1 cellular context compared by ENCODE assay signal in genomic region chr4:151015458-151016344, GRCh38.
TF ChIP-seq lines count a peak whose summit lies in the region.

No MANE protein-coding gene starts in this region.

TF ChIP-seq in HepG2, 621 proteins besides CTCF, POLR2A, EP300 and RAD21 (continued from another document and continues in another):
- TF ChIP-seq FOSL1 (CRISPR knock-in tag; IDR thresholded peaks at IDR 0.05; ENCODE audit: borderline replicate concordance), result no peak
- TF ChIP-seq AGO2 (optimal IDR thresholded peaks at IDR 0.05; ENCODE audit: low read depth, low read length), result peak; percentile 82
- TF ChIP-seq TAF1 (CRISPR knock-in tag; IDR thresholded peaks at IDR 0.05), result peak; percentile 92
- no peak for TF ChIP-seq CHD2 (IDR thresholded peaks at IDR 0.05; ENCODE audit: low read depth, low read length)
- peak; percentile 23; the same call in 1 of the 2 replicates for TF ChIP-seq RARA (CRISPR knock-in tag; IDR thresholded peaks at IDR 0.05)
- TF ChIP-seq HMGA1 (CRISPR knock-in tag; conservative IDR thresholded peaks at IDR 0.05), result no peak
- peak; percentile 59 for TF ChIP-seq ZNF790 (CRISPR knock-in tag; IDR thresholded peaks at IDR 0.05; ENCODE audit: borderline replicate concordance)
- TF ChIP-seq POLR2AphosphoS2 (IDR thresholded peaks at IDR 0.05; ENCODE audit: low read depth, low read length), result no peak
- 0 out of 2 replicates have a peak, but pooled peaks have one; percentile 16 for TF ChIP-seq ZNF572 (CRISPR knock-in tag; IDR thresholded peaks at IDR 0.05)
- no peak; the same call in 1 of the 2 replicates for TF ChIP-seq ZNF292 (CRISPR knock-in tag; IDR thresholded peaks at IDR 0.05; ENCODE audit: borderline replicate concordance, low read depth)
- no peak; the same call in 1 of the 2 replicates for TF ChIP-seq ARHGAP35 (CRISPR knock-in tag; IDR thresholded peaks at IDR 0.05; ENCODE audit: borderline replicate concordance)
- peak; percentile 61 for TF ChIP-seq SRSF1 (optimal IDR thresholded peaks at IDR 0.05; ENCODE audit: low read depth, low read length)
- no peak for TF ChIP-seq MLXIP (CRISPR knock-in tag; IDR thresholded peaks at IDR 0.05; ENCODE audit: borderline replicate concordance)
- TF ChIP-seq HOMEZ (CRISPR knock-in tag; IDR thresholded peaks at IDR 0.05; ENCODE audit: low read depth), result no peak
- no peak for TF ChIP-seq ZNF3 (CRISPR knock-in tag; IDR thresholded peaks at IDR 0.05)
- no peak for TF ChIP-seq ZNF850 (CRISPR knock-in tag; conservative IDR thresholded peaks at IDR 0.05)
- TF ChIP-seq SMAD1 (CRISPR knock-in tag; IDR thresholded peaks at IDR 0.05; ENCODE audit: borderline replicate concordance, low read depth), result peak; percentile 83; the same call in 1 of the 2 replicates
- no peak for TF ChIP-seq JUND (CRISPR knock-in tag; IDR thresholded peaks at IDR 0.05)
- no peak for TF ChIP-seq FOXP1 (IDR thresholded peaks at IDR 0.05)
- TF ChIP-seq FOXP1 (CRISPR knock-in tag; IDR thresholded peaks at IDR 0.05), result no peak
- peak; percentile 36 for TF ChIP-seq EED (CRISPR knock-in tag; IDR thresholded peaks at IDR 0.05)
- TF ChIP-seq SMYD3 (CRISPR knock-in tag; IDR thresholded peaks at IDR 0.05), result peak; percentile 94
- no peak for TF ChIP-seq ZNF597 (CRISPR knock-in tag; IDR thresholded peaks at IDR 0.05)
- TF ChIP-seq ZHX2 (IDR thresholded peaks at IDR 0.05; ENCODE audit: low read depth), result peak; percentile 14; the same call in 1 of the 2 replicates
- no peak for TF ChIP-seq ZHX2 (CRISPR knock-in tag; IDR thresholded peaks at IDR 0.05; ENCODE audit: borderline replicate concordance)
- TF ChIP-seq FOSL2 (CRISPR knock-in tag; IDR thresholded peaks at IDR 0.05), result no peak
- TF ChIP-seq ZUFSP (CRISPR knock-in tag; IDR thresholded peaks at IDR 0.05; ENCODE audit: borderline replicate concordance), result no peak
- TF ChIP-seq ELF4 (CRISPR knock-in tag; IDR thresholded peaks at IDR 0.05; ENCODE audit: borderline replicate concordance), result 0 out of 2 replicates have a peak, but pooled peaks have one; percentile 61
- TF ChIP-seq ZNF136 (CRISPR knock-in tag; IDR thresholded peaks at IDR 0.05; ENCODE audit: low read depth), result no peak
- no peak for TF ChIP-seq ZNF639 (CRISPR knock-in tag; conservative IDR thresholded peaks at IDR 0.05)
- TF ChIP-seq ELF1 (CRISPR knock-in tag; IDR thresholded peaks at IDR 0.05), result peak; percentile 41; the same call in 1 of the 2 replicates
- TF ChIP-seq GATA4 (IDR thresholded peaks at IDR 0.05; ENCODE audit: borderline replicate concordance, low read depth), result peak; percentile 17; the same call in 1 of the 2 replicates
- TF ChIP-seq MAFG (CRISPR knock-in tag; IDR thresholded peaks at IDR 0.05), result no peak
- TF ChIP-seq ZNF83 (CRISPR knock-in tag; IDR thresholded peaks at IDR 0.05; ENCODE audit: borderline replicate concordance), result no peak
- TF ChIP-seq TOE1 (CRISPR knock-in tag; IDR thresholded peaks at IDR 0.05), result no peak; the same call in 1 of the 2 replicates
- TF ChIP-seq IKZF4 (CRISPR knock-in tag; IDR thresholded peaks at IDR 0.05; ENCODE audit: borderline replicate concordance, low read depth, not compliant biosample characterization), result peak; percentile 82
- TF ChIP-seq ZFP37 (CRISPR knock-in tag; IDR thresholded peaks at IDR 0.05; ENCODE audit: borderline replicate concordance), result no peak
- no peak for TF ChIP-seq ELK4 (CRISPR knock-in tag; IDR thresholded peaks at IDR 0.05; ENCODE audit: borderline replicate concordance)
- TF ChIP-seq ZNF224 (CRISPR knock-in tag; IDR thresholded peaks at IDR 0.05), result 0 out of 2 replicates have a peak, but pooled peaks have one; percentile 66
- TF ChIP-seq ZNF101 (CRISPR knock-in tag; IDR thresholded peaks at IDR 0.05; ENCODE audit: borderline replicate concordance, low read depth), result no peak
- 0 out of 2 replicates have a peak, but pooled peaks have one; percentile 24 for TF ChIP-seq ZNF629 (CRISPR knock-in tag; conservative IDR thresholded peaks at IDR 0.05)
- peak; percentile 67 for TF ChIP-seq U2AF1 (optimal IDR thresholded peaks at IDR 0.05; ENCODE audit: low read depth, low read length)
- no peak; the same call in none of the 2 replicates for TF ChIP-seq FOXP4 (CRISPR knock-in tag; IDR thresholded peaks at IDR 0.05)
- peak; percentile 45; the same call in 1 of the 2 replicates for TF ChIP-seq MEF2D (CRISPR knock-in tag; IDR thresholded peaks at IDR 0.05)
- no peak for TF ChIP-seq ZNF761 (CRISPR knock-in tag; conservative IDR thresholded peaks at IDR 0.05)
- no peak for TF ChIP-seq TP53 (CRISPR knock-in tag; conservative IDR thresholded peaks at IDR 0.05)
